Comparison of ENCODE assay signal across 12 cellular contexts in the genomic region with DNA sequence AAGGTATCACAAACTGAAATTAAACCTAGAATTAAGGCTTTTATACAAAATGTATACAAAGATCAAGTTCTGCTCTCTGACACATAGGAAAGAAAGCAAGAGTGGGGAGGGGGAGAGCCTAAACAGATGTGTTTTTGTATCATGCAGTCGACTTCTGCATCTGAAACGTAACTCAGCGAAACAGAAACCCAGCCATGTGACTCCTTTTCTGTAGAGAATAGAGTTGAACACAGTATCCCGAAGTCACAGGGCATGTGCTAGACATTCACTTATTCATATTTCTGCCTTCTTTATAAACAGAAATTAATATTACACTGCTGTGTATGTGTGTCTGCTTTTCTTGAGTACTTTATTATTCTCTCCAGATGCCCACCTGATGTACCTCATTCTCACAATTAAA.
A peak's percentile ranks its signal among the peaks of the same experiment; 100 is the strongest.
DNase-seq lines count a peak whose midpoint lies in the region; ATAC-seq and TF ChIP-seq lines count a peak whose summit lies in the region.
"Had no signal": no experiment of that assay in that cellular context is flagged by ENCODE, and none has a peak within 500 bp of the region (broad histone marks: within the 10 kb centered on the region; RNA-seq: fewer than 3 reads in every experiment).

No MANE protein-coding gene starts in this region.

- H3K4me1 ChIP-seq in left ventricle myocardium inferior = peaks cover 87% of the 10 kb centered on the region
- H3K4me1 ChIP-seq in fibroblast of lung (ENCODE audit: control insufficient read depth, extremely low read depth, insufficient read depth, low read length) = peaks cover 5% of the 10 kb centered on the region
- peaks cover 7 to 16% of the 10 kb centered on the region in 2 donors for H3K4me1 ChIP-seq in aorta (ENCODE audit: control insufficient read depth in 1 of 2, insufficient read depth in 2 of 2, low read length in 2 of 2)

- 3 to 13% methylated on average over 4 of the region's 4 CpGs for WGBS in aorta, 2 donors

- no peaks in the 10 kb centered on the region for H3K4me1 Mint-ChIP-seq in stimulated activated memory B cell treated with anti-CD40 and anti-IgM and Interleukin-4, amounts not matched to agents 10 μg/mL and 1 μg/mL and 100 μg/mL, for 72 hours
- H3K4me1 Mint-ChIP-seq in type B pancreatic cell (ENCODE audit: unreplicated experiment) = peaks cover 40% of the 10 kb centered on the region
- H3K4me1 Mint-ChIP-seq: activated B cell treated with CpG ODN at 0.5 μM for 24 hours had no signal

- H3K27ac ChIP-seq in left ventricle myocardium inferior (replicated peaks) (peak overlapping the region; percentile 62), fibroblast of lung (ENCODE audit: insufficient read depth, low read length) (peak overlapping the region; percentile 69), aorta (ENCODE audit: low read depth in 1 of 2, low read length in 2 of 2) (peak overlapping the region in 1 of 2 donors; percentile 70)
- H3K27ac ChIP-seq: BLaER1 had no signal

- no peaks in the 10 kb centered on the region for H3K79me2 ChIP-seq in fibroblast of lung (ENCODE audit: control insufficient read depth, insufficient read depth, low read length)

- no peaks in the 10 kb centered on the region for H3K9me3 ChIP-seq in left ventricle myocardium inferior (replicated peaks)
- no peaks in the 10 kb centered on the region for H3K9me3 ChIP-seq in fibroblast of lung (ENCODE audit: control insufficient read depth, insufficient read depth, low read depth, low read length)
- no peaks in the 10 kb centered on the region for H3K9me3 ChIP-seq in aorta (ENCODE audit: control insufficient read depth, low read length)
- H3K9me3 ChIP-seq: adrenal gland, BLaER1 had no signal

- H2AFZ ChIP-seq in fibroblast of lung (ENCODE audit: low read length) = no peak overlapping the region

- H3K9ac ChIP-seq in fibroblast of lung (ENCODE audit: insufficient read depth, low read length) = no peak overlapping the region
- H3K9ac ChIP-seq: BLaER1 had no signal

- TF ChIP-seq CTCF in left ventricle myocardium inferior (IDR thresholded peaks at IDR 0.05; ENCODE audit: borderline replicate concordance) = no peak
- no peak for TF ChIP-seq CTCF in fibroblast of lung (conservative IDR thresholded peaks at IDR 0.05 in 1 of 2, IDR thresholded peaks at IDR 0.05 in 1 of 2; ENCODE audit: low read depth in 1 of 2, low read length in 2 of 2)
- TF ChIP-seq CTCF in type B pancreatic cell (conservative IDR thresholded peaks at IDR 0.05) = no peak

- no peaks in the 10 kb centered on the region for H3K9me3 Mint-ChIP-seq in stimulated activated memory B cell treated with anti-CD40 and anti-IgM and Interleukin-4, amounts not matched to agents 10 μg/mL and 1 μg/mL and 100 μg/mL, for 72 hours
- no peaks in the 10 kb centered on the region for H3K9me3 Mint-ChIP-seq in type B pancreatic cell
- H3K9me3 Mint-ChIP-seq: activated B cell treated with CpG ODN at 0.5 μM for 24 hours had no signal

- intact Hi-C loops in left ventricle myocardium inferior (cut with micrococcal nuclease) (loop anchor here (2.0 to 5.0 kb wide), 2 partner anchors 49 to 401 kb away; no protein-coding TSS in a partner anchor), left cardiac atrium (cut with DNase I) (loop anchor here in 1 of 2 donors (5.0 kb wide), 1 partner anchor 46 kb away; no protein-coding TSS in a partner anchor), aorta (cut with DNase I) (loop anchor here (2.0 to 5.0 kb wide), 2 partner anchors 46 to 403 kb away; no protein-coding TSS in a partner anchor)

- H3K4me2 ChIP-seq in fibroblast of lung (ENCODE audit: extremely low read depth, insufficient read depth, low read length) = peak overlapping the region; percentile 68
- H3K4me2 ChIP-seq: BLaER1 had no signal

- H3K27ac Mint-ChIP-seq in stimulated activated memory B cell treated with anti-CD40 and anti-IgM and Interleukin-4, amounts not matched to agents 10 μg/mL and 1 μg/mL and 100 μg/mL, for 72 hours = no peak overlapping the region
- no peak overlapping the region for H3K27ac Mint-ChIP-seq in type B pancreatic cell
- H3K27ac Mint-ChIP-seq: activated B cell treated with CpG ODN at 0.5 μM for 24 hours had no signal

- ATAC-seq in left cardiac atrium = no peak
- peak; percentile 40 for ATAC-seq in HG03175 (IDR thresholded peaks at IDR 0.05; ENCODE audit: unreplicated experiment)
- no peak for ATAC-seq in aorta (ENCODE audit: low FRiP score)
- no peak for ATAC-seq in stimulated activated memory B cell treated with anti-CD40 and anti-IgM and Interleukin-4, amounts not matched to agents 10 μg/mL and 1 μg/mL and 100 μg/mL, for 72 hours

- H3K27me3 ChIP-seq in left ventricle myocardium inferior (ENCODE audit: low read depth) (no peaks in the 10 kb centered on the region), fibroblast of lung (ENCODE audit: control insufficient read depth, insufficient read depth, low read length) (no peaks in the 10 kb centered on the region), aorta (ENCODE audit: control insufficient read depth in 1 of 2, insufficient read depth in 2 of 2, low read length in 1 of 2) (no peaks in the 10 kb centered on the region)
- H3K27me3 ChIP-seq: adrenal gland, BLaER1 had no signal

- H4K20me1 ChIP-seq in fibroblast of lung (ENCODE audit: control insufficient read depth, extremely low read depth, insufficient read depth, low read length) = no peaks in the 10 kb centered on the region
- H4K20me1 ChIP-seq: BLaER1 had no signal

- H3K4me3 ChIP-seq in left ventricle myocardium inferior (no peak overlapping the region), fibroblast of lung (replicated peaks in 1 of 4; ENCODE audit: control extremely low read depth in 1 of 4, insufficient read depth in 1 of 4, low read depth in 3 of 4, low read length in 4 of 4) (peak overlapping the region in 3 of 4 experiments; percentile 9 to 40 (median 38)), aorta (ENCODE audit: low read length in 2 of 2) (peak overlapping the region; percentile 26 to 40)
- H3K4me3 ChIP-seq: adrenal gland, BLaER1 had no signal

- no peak overlapping the region for H3K4me3 Mint-ChIP-seq in stimulated activated memory B cell treated with anti-CD40 and anti-IgM and Interleukin-4, amounts not matched to agents 10 μg/mL and 1 μg/mL and 100 μg/mL, for 72 hours
- H3K4me3 Mint-ChIP-seq in type B pancreatic cell = no peak overlapping the region
- H3K4me3 Mint-ChIP-seq: activated B cell treated with CpG ODN at 0.5 μM for 24 hours had no signal

- DNase-seq in left ventricle myocardium inferior (no peak), left cardiac atrium (no peak), fibroblast of lung (ENCODE audit: low read depth in 2 of 2) (peak; percentile 8 to 58), aorta (no peak), type B pancreatic cell (ENCODE audit: extremely low spot score, unreplicated experiment) (no peak), nucleus accumbens (lab: John Stamatoyannopoulos, UW) (no peak)
- DNase-seq: activated B cell treated with CpG ODN at 0.5 μM for 24 hours; adrenal gland; NK-92 treated with Interleukin-12 subunit alpha and Interleukin-12 subunit beta, amount 100 ng/mL, for 24 hours had no signal

- peaks cover 14% of the 10 kb centered on the region for H3K27me3 Mint-ChIP-seq in stimulated activated memory B cell treated with anti-CD40 and anti-IgM and Interleukin-4, amounts not matched to agents 10 μg/mL and 1 μg/mL and 100 μg/mL, for 72 hours
- peaks cover 4% of the 10 kb centered on the region for H3K27me3 Mint-ChIP-seq in type B pancreatic cell

- no peaks in the 10 kb centered on the region for H3K36me3 ChIP-seq in left ventricle myocardium inferior
- no peaks in the 10 kb centered on the region for H3K36me3 ChIP-seq in fibroblast of lung (ENCODE audit: control insufficient read depth, insufficient read depth, low read length)
- no peaks in the 10 kb centered on the region for H3K36me3 ChIP-seq in aorta (ENCODE audit: control insufficient read depth in 1 of 2, insufficient read depth in 2 of 2, low read length in 1 of 2)
- H3K36me3 ChIP-seq: adrenal gland, BLaER1 had no signal

- no peaks in the 10 kb centered on the region for H3K36me3 Mint-ChIP-seq in stimulated activated memory B cell treated with anti-CD40 and anti-IgM and Interleukin-4, amounts not matched to agents 10 μg/mL and 1 μg/mL and 100 μg/mL, for 72 hours
- H3K36me3 Mint-ChIP-seq in type B pancreatic cell = no peaks in the 10 kb centered on the region

Comparison
In these comparisons a context has a peak if more than half of its experiments do, and no peak if none do; other contexts are left out.
1. DNase-seq: peak in fibroblast of lung (2 of 2); none in left ventricle myocardium inferior (single experiment), left cardiac atrium (single experiment), aorta (0 of 2), type B pancreatic cell (single experiment) and nucleus accumbens (0 of 56).